25 cellular contexts compared by ENCODE assay signal in genomic region chr4:15910150-15910945, GRCh38. TPM values are rescaled to one million over a fixed set of nuclear protein-coding genes. Genes with fewer than 3 reads are reported as not detected.
DNase-seq lines count a peak whose midpoint lies in the region; ATAC-seq, FAIRE-seq and TF ChIP-seq lines count a peak whose summit lies in the region.
"Had no signal": no experiment of that assay in that cellular context is flagged by ENCODE, and none has a peak within 500 bp of the region (broad histone marks: within the 10 kb centered on the region; RNA-seq: fewer than 3 reads in every experiment).

No MANE protein-coding gene starts in this region.

- H2AFZ ChIP-seq in IMR-90 (replicated peaks; ENCODE audit: low read length, poor library complexity) (no peak overlapping the region), astrocyte (ENCODE audit: low read depth, low read length) (no peak overlapping the region)
- H2AFZ ChIP-seq: GM23248 had no signal

- TF ChIP-seq CTCF in IMR-90 (conservative IDR thresholded peaks at IDR 0.05; ENCODE audit: low read depth, low read length) = no peak
- no peak for TF ChIP-seq CTCF in astrocyte (IDR thresholded peaks at IDR 0.05; ENCODE audit: insufficient read depth, low read depth, low read length)
- TF ChIP-seq CTCF in mesothelial cell of epicardium (IDR thresholded peaks at IDR 0.05; ENCODE audit: unreplicated experiment) = no peak
- TF ChIP-seq CTCF in heart right ventricle (IDR thresholded peaks at IDR 0.05) = no peak

- H3K4me3 ChIP-seq in IMR-90 (ENCODE audit: insufficient read depth, low read depth, low read length) = no peak overlapping the region
- H3K4me3 ChIP-seq in astrocyte (ENCODE audit: insufficient read depth, low read depth, low read length) = no peak overlapping the region
- H3K4me3 ChIP-seq in esophagus (ENCODE audit: low read depth in 1 of 2, low read length in 2 of 2) = no peak overlapping the region
- H3K4me3 ChIP-seq in heart right ventricle = no peak overlapping the region
- H3K4me3 ChIP-seq: GM23248, HAP-1 had no signal

- intact Hi-C loops in IMR-90 (cut with micrococcal nuclease) = no loop called here
- intact Hi-C loops in heart right ventricle (cut with DNase I) = no loop called here
- intact Hi-C loops in Right ventricle myocardium inferior (cut with DNase I) = no loop called here

- H4K5ac ChIP-seq in IMR-90 (ENCODE audit: low read depth, low read length) = no peak overlapping the region

- no peak overlapping the region for H3K9ac ChIP-seq in IMR-90 (ENCODE audit: low read depth, low read length)
- H3K9ac ChIP-seq in astrocyte (ENCODE audit: low read length) = no peak overlapping the region
- H3K9ac ChIP-seq: GM23248, KMS-11 had no signal

- no peak for TF ChIP-seq RAD21 in IMR-90 (IDR thresholded peaks at IDR 0.05; ENCODE audit: low read length)

- H3K9me3 ChIP-seq in IMR-90 (ENCODE audit: control insufficient read depth, insufficient read depth, low read length) (peaks cover 8% of the 10 kb centered on the region), astrocyte (ENCODE audit: insufficient read depth, low read depth, low read length) (no peaks in the 10 kb centered on the region), esophagus (ENCODE audit: control insufficient read depth in 2 of 2, insufficient read depth in 1 of 2, low read depth in 1 of 2, low read length in 1 of 2) (no peaks in the 10 kb centered on the region), heart right ventricle (no peaks in the 10 kb centered on the region)
- H3K9me3 ChIP-seq: HAP-1 had no signal

- H3K27me3 Mint-ChIP-seq in astrocyte (ENCODE audit: low read depth, unreplicated experiment) = no peaks in the 10 kb centered on the region
- no peaks in the 10 kb centered on the region for H3K27me3 Mint-ChIP-seq in mesothelial cell of epicardium (ENCODE audit: low read depth)
- H3K27me3 Mint-ChIP-seq in activated CD4-positive, alpha-beta memory T cell treated with anti-CD3 and anti-CD28 coated beads, Interleukin-2, amount 10 ng/mL, durations not matched to agents 7 days and 5 days = peaks cover 29% of the 10 kb centered on the region

- H3K23ac ChIP-seq in IMR-90 (ENCODE audit: low read depth, low read length) = no peak overlapping the region

- BruUV-seq in IMR-90 (replicated peaks; lab: Mats Ljungman, UMichigan) = no TSS peak

- no peak overlapping the region for H3K18ac ChIP-seq in IMR-90 (ENCODE audit: low read depth, low read length)

- no peak overlapping the region for H4K8ac ChIP-seq in IMR-90 (ENCODE audit: low read depth in 2 of 2, low read length in 2 of 2)

- H3K79me1 ChIP-seq in IMR-90 (ENCODE audit: low read depth in 1 of 2, low read length in 2 of 2) = no peaks in the 10 kb centered on the region

- dilution Hi-C loops in IMR-90 (cut with HindIII; ENCODE audit: low sequenced_read_pairs, unreplicated experiment) = no loop called here

- no peaks in the 10 kb centered on the region for H3K79me2 ChIP-seq in astrocyte (ENCODE audit: insufficient read depth, low read length)

- no peak overlapping the region for H2BK20ac ChIP-seq in IMR-90 (ENCODE audit: low read depth, low read length)

- H3K9me3 Mint-ChIP-seq in astrocyte (ENCODE audit: unreplicated experiment) = peaks cover 2% of the 10 kb centered on the region
- H3K9me3 Mint-ChIP-seq in mesothelial cell of epicardium = peaks cover 9% of the 10 kb centered on the region
- no peaks in the 10 kb centered on the region for H3K9me3 Mint-ChIP-seq in activated CD4-positive, alpha-beta memory T cell treated with anti-CD3 and anti-CD28 coated beads, Interleukin-2, amount 10 ng/mL, durations not matched to agents 7 days and 5 days
- H3K9me3 Mint-ChIP-seq: CD4-positive, CD25-positive, alpha-beta regulatory T cell had no signal

- CTCF ChIA-PET in IMR-90 (lab: Yijun Ruan, JAX) = no interaction called here
- CTCF ChIA-PET in activated CD4-positive, alpha-beta memory T cell treated with anti-CD3 and anti-CD28 coated beads, Interleukin-2, amount 10 ng/mL, durations not matched to agents 7 days and 5 days (lab: Charles Lee) = no interaction called here

- in situ Hi-C loops in IMR-90 (cut with MboI; ENCODE audit: low sequenced_read_pairs) = no loop called here

- no peak for TF ChIP-seq POLR2A in IMR-90 (IDR thresholded peaks at IDR 0.05; ENCODE audit: low read depth, low read length)

- ATAC-seq in IMR-90 (ENCODE audit: low read depth) = no peak
- ATAC-seq in heart right ventricle = no peak
- ATAC-seq in Right ventricle myocardium inferior = no peak
- ATAC-seq: HepG2 had no signal

- H2BK15ac ChIP-seq in IMR-90 (ENCODE audit: low read depth, low read length) = no peak overlapping the region

- no peak overlapping the region for H4K91ac ChIP-seq in IMR-90 (ENCODE audit: insufficient read depth, low read depth, low read length)

- H2BK120ac ChIP-seq in IMR-90 (ENCODE audit: low read depth, low read length) = no peak overlapping the region

- H3K27ac ChIP-seq in IMR-90 (ENCODE audit: insufficient read depth, low read length) (no peak overlapping the region), astrocyte (ENCODE audit: low read depth, low read length) (no peak overlapping the region), esophagus (ENCODE audit: low read depth in 2 of 2, low read length in 1 of 2) (peak overlapping the region; percentile 56 to 74), heart right ventricle (no peak overlapping the region)
- H3K27ac ChIP-seq: GM23248, KMS-11 had no signal

- H2BK5ac ChIP-seq in IMR-90 (ENCODE audit: low read depth, low read length, poor library complexity, severe bottlenecking) = no peak overlapping the region

- POLR2A ChIA-PET in IMR-90 (lab: Charles Lee; ENCODE audit: unreplicated experiment) = no interaction called here
- POLR2A ChIA-PET in activated CD4-positive, alpha-beta memory T cell treated with anti-CD3 and anti-CD28 coated beads, Interleukin-2, amount 10 ng/mL, durations not matched to agents 7 days and 5 days (lab: Charles Lee) = no interaction called here

- H3K4me1 Mint-ChIP-seq in astrocyte (ENCODE audit: low read depth, unreplicated experiment) (peaks cover 31% of the 10 kb centered on the region), mesothelial cell of epicardium (peaks cover 42% of the 10 kb centered on the region)
- peaks cover 3% of the 10 kb centered on the region for H3K4me1 Mint-ChIP-seq in activated CD4-positive, alpha-beta memory T cell treated with anti-CD3 and anti-CD28 coated beads, Interleukin-2, amount 10 ng/mL, durations not matched to agents 7 days and 5 days
- H3K4me1 Mint-ChIP-seq: CD4-positive, CD25-positive, alpha-beta regulatory T cell had no signal

- no peak for FAIRE-seq in astrocyte (lab: Jason Lieb, UNC)
- FAIRE-seq: GM12891, HepG2, RCC 7860 had no signal

- H3K4me2 ChIP-seq in IMR-90 (ENCODE audit: low read depth, low read length) = no peak overlapping the region
- H3K4me2 ChIP-seq in astrocyte (ENCODE audit: low read length) = no peak overlapping the region
- H3K4me2 ChIP-seq: KMS-11 had no signal

- no peaks in the 10 kb centered on the region for H4K20me1 ChIP-seq in IMR-90 (ENCODE audit: insufficient read depth, low read length)
- H4K20me1 ChIP-seq in astrocyte (ENCODE audit: insufficient read depth, low read length) = no peaks in the 10 kb centered on the region

- H3K14ac ChIP-seq in IMR-90 (replicated peaks; ENCODE audit: low read depth, low read length) = no peak overlapping the region

- H3K27ac Mint-ChIP-seq in astrocyte (ENCODE audit: unreplicated experiment) (peak overlapping the region; percentile 34), mesothelial cell of epicardium (peak overlapping the region; percentile 50)
- no peak overlapping the region for H3K27ac Mint-ChIP-seq in activated CD4-positive, alpha-beta memory T cell treated with anti-CD3 and anti-CD28 coated beads, Interleukin-2, amount 10 ng/mL, durations not matched to agents 7 days and 5 days
- H3K27ac Mint-ChIP-seq: CD4-positive, CD25-positive, alpha-beta regulatory T cell had no signal

- no peaks in the 10 kb centered on the region for H3K36me3 ChIP-seq in IMR-90 (ENCODE audit: control insufficient read depth, insufficient read depth, low read length)
- H3K36me3 ChIP-seq in astrocyte (ENCODE audit: insufficient read depth, low read length) = no peaks in the 10 kb centered on the region
- no peaks in the 10 kb centered on the region for H3K36me3 ChIP-seq in esophagus (ENCODE audit: control insufficient read depth in 2 of 2, insufficient read depth in 2 of 2, low read length in 1 of 2)
- no peaks in the 10 kb centered on the region for H3K36me3 ChIP-seq in heart right ventricle
- H3K36me3 ChIP-seq: HAP-1 had no signal

- no peaks in the 10 kb centered on the region; the same call in 1 of the 2 replicates for H3K9me1 ChIP-seq in IMR-90 (ENCODE audit: insufficient read depth, low read length)

- H3K4ac ChIP-seq in IMR-90 (ENCODE audit: low read depth, low read length) = no peak overlapping the region

- H3K4me1 ChIP-seq in IMR-90 (ENCODE audit: control insufficient read depth, insufficient read depth, low read length) (peaks cover 7% of the 10 kb centered on the region), astrocyte (ENCODE audit: insufficient read depth, low read length) (peaks cover 31% of the 10 kb centered on the region), esophagus (ENCODE audit: control insufficient read depth in 2 of 2, insufficient read depth in 2 of 2, low read length in 1 of 2) (peaks cover 3% of the 10 kb centered on the region in 2 donors), heart right ventricle (no peaks in the 10 kb centered on the region)
- H3K4me1 ChIP-seq: HAP-1 had no signal

- WGBS in IMR-90 (ENCODE audit: extremely low coverage in 2 of 2, insufficient read length in 1 of 2), 2 experiments = 83% methylated on average over 3 of the region's 6 CpGs; no CpG with 5 or more reads in 1 of the 2 experiments
- whole genome bisulfite sequencing in esophagus, 2 donors = 75 to 79% methylated on average over 6 of the region's 6 CpGs
- 74 to 75% methylated on average over 6 of the region's 6 CpGs for WGBS in heart right ventricle, 2 donors

- no peak overlapping the region for H3K4me3 Mint-ChIP-seq in astrocyte (ENCODE audit: unreplicated experiment)
- H3K4me3 Mint-ChIP-seq in mesothelial cell of epicardium = no peak overlapping the region
- H3K4me3 Mint-ChIP-seq in activated CD4-positive, alpha-beta memory T cell treated with anti-CD3 and anti-CD28 coated beads, Interleukin-2, amount 10 ng/mL, durations not matched to agents 7 days and 5 days = no peak overlapping the region
- H3K4me3 Mint-ChIP-seq: CD4-positive, CD25-positive, alpha-beta regulatory T cell had no signal

- H2AK9ac ChIP-seq in IMR-90 (replicated peaks; ENCODE audit: low read depth, low read length, poor library complexity) = no peak overlapping the region

- H3K27me3 ChIP-seq in IMR-90 (ENCODE audit: control insufficient read depth, insufficient read depth, low read length) (no peaks in the 10 kb centered on the region), astrocyte (ENCODE audit: insufficient read depth, low read length) (no peaks in the 10 kb centered on the region), esophagus (ENCODE audit: control insufficient read depth in 1 of 2, insufficient read depth in 2 of 2, low read length in 2 of 2) (no peaks in the 10 kb centered on the region), heart right ventricle (peaks cover 0 to 30% (median 14%) of the 10 kb centered on the region in 7 donors)

- DNase-seq in IMR-90 = no peak
- DNase-seq in astrocyte (ENCODE audit: low read depth) = no peak
- no peak for DNase-seq in mesothelial cell of epicardium (ENCODE audit: low spot score in 2 of 2, unreplicated experiment in 2 of 2)
- DNase-seq in activated CD4-positive, alpha-beta memory T cell treated with anti-CD3 and anti-CD28 coated beads, Interleukin-2, amount 10 ng/mL, durations not matched to agents 7 days and 5 days = no peak
- no peak for DNase-seq in heart right ventricle
- no peak for DNase-seq in NCI-H128 (lab: John Stamatoyannopoulos, UW; ENCODE audit: unreplicated experiment)
- DNase-seq in Right ventricle myocardium inferior (ENCODE audit: missing footprints) = no peak
- DNase-seq: CD4-positive, CD25-positive, alpha-beta regulatory T cell; DMS79 treated with DMSO at 0.1 percent for 48 hours; GM23248; NCI-H1105; NCI-H2081; NCI-H2171; NCI-H345; NCI-H524; NCI-H82; SHP77 had no signal

- H3K36me3 Mint-ChIP-seq in astrocyte (ENCODE audit: low read depth, unreplicated experiment) (no peaks in the 10 kb centered on the region), mesothelial cell of epicardium (no peaks in the 10 kb centered on the region)
- no peaks in the 10 kb centered on the region for H3K36me3 Mint-ChIP-seq in activated CD4-positive, alpha-beta memory T cell treated with anti-CD3 and anti-CD28 coated beads, Interleukin-2, amount 10 ng/mL, durations not matched to agents 7 days and 5 days (ENCODE audit: low read depth)
- H3K36me3 Mint-ChIP-seq: CD4-positive, CD25-positive, alpha-beta regulatory T cell had no signal

- no peak overlapping the region for H3K56ac ChIP-seq in IMR-90 (ENCODE audit: extremely low read depth, insufficient read depth, low read length)

- peak overlapping the region; percentile 20; the same call in 1 of the 2 replicates for H2AK5ac ChIP-seq in IMR-90 (ENCODE audit: low read depth, low read length)

RNA-seq across cellular contexts. Expression of gene FGFBP1, which starts 28.2 kb away (rescaled TPM):
- under 0.01 TPM in 1 of 2 replicates, not detected in the other for total RNA-seq in IMR-90 (2012; rRNA removed)
- polyA plus RNA-seq in IMR-90 (2012; rRNA removed) = not detected in 2 replicates
- polyA plus RNA-seq in IMR-90 (2012; cell fraction: cytosol; rRNA removed) = not detected in 2 replicates
- polyA plus RNA-seq in IMR-90 (2012; cell fraction: nucleus; rRNA removed; ENCODE audit: low replicate concordance) = not detected in 2 replicates
- not detected in 2 replicates for total RNA-seq in astrocyte
- polyA plus RNA-seq in esophagus = 100 to 1,000 TPM; 178 to 533 TPM
- total RNA-seq in mesothelial cell of epicardium = 0.96 to 1.6 TPM (median 1.2 TPM) in 3 replicates
- not detected for total RNA-seq in activated CD4-positive, alpha-beta memory T cell treated with anti-CD3 and anti-CD28 coated beads, Interleukin-2, amount 10 ng/mL, durations not matched to agents 7 days and 5 days
- total RNA-seq in heart right ventricle = not detected
- polyA plus RNA-seq in heart right ventricle = under 1 TPM in 1 of 2 donors, not detected in 1; 0.13 TPM
- total RNA-seq in Right ventricle myocardium inferior = not detected
- total RNA-seq: A673; CD4-positive, CD25-positive, alpha-beta regulatory T cell; GM23248; HepG2 had no signal
- polyA plus RNA-seq: BJ; CD4-positive, CD25-positive, alpha-beta regulatory T cell; GM23248; HepG2 had no signal

RNA-seq across cellular contexts. Expression of gene FGFBP2, which starts 52.6 kb away (rescaled TPM):
- total RNA-seq in IMR-90 (2012; rRNA removed) (not detected in 2 replicates), astrocyte (not detected in 2 replicates), mesothelial cell of epicardium (not detected in 3 replicates), heart right ventricle (10 to 100 TPM in 1 of 10 donors, 1 to 10 TPM in 8, under 1 TPM in 1; 0.32 to 15.8 (median 1.6) TPM), Right ventricle myocardium inferior (2.7 TPM)
- polyA plus RNA-seq in IMR-90 (2012; rRNA removed) (not detected in 2 replicates), esophagus (under 1 TPM in 1 of 2 donors, not detected in 1; 0.61 TPM), heart right ventricle (1 to 10 TPM in 1 of 2 donors, under 1 TPM in 1; 0.96 to 2.3 TPM)
- polyA plus RNA-seq in IMR-90 (2012; cell fraction: cytosol; rRNA removed) = not detected in 2 replicates
- not detected in 2 replicates for polyA plus RNA-seq in IMR-90 (2012; cell fraction: nucleus; rRNA removed; ENCODE audit: low replicate concordance)
- 1 to 10 TPM; 3.2 to 5.3 TPM for total RNA-seq in activated CD4-positive, alpha-beta memory T cell treated with anti-CD3 and anti-CD28 coated beads, Interleukin-2, amount 10 ng/mL, durations not matched to agents 7 days and 5 days
- total RNA-seq: A673, GM23248, HepG2 had no signal
- polyA plus RNA-seq: BJ, GM23248, HepG2 had no signal

Comparison
In these comparisons a context has a peak if more than half of its experiments do, and no peak if none do; other contexts are left out.
1. H3K27ac ChIP-seq: peak in esophagus (2 of 2); none in IMR-90 (single experiment), astrocyte (single experiment) and heart right ventricle (0 of 10).